Comparison of ENCODE assay signal across 13 cellular contexts in the genomic region with DNA sequence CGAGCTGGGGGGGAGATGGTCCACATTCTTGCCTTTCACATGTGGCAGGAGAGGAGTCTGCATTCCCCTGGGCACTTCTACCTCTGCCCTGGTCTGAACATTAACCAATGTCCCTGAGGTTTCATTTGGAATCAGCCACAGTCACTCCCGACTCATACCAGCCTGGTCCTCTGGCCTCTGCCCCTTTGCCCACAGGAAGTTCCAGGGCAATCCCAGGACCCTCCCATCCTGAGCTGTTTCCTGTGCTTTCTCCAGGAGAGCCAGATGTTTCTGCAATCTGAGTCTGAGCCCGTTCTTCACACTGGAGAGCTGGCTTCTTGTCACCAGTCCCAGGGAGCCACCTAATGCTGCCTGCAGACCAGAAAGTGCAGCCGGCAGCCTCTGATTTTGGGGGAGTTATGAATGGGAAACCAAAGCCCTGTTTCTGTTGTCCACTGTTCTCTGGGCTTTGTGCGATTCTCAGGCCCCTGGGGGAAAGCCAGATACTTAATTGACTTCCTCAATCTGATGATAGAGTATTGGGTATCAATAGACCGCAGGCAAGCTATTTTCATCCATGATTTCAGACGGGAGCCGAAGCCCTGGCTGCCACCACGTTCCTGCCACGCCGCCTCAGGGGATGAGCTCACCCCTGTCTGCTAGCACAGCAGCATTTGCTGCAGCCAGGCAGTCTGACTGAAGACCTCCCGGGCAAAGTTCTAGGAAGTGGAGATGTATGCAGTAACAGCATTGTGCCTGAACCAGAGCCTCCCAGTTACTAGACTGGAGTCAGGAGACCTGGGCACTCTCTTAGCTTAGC.
DNase-seq lines count a peak whose midpoint lies in the region; ATAC-seq, FAIRE-seq and TF ChIP-seq lines count a peak whose summit lies in the region.
"Had no signal": no experiment of that assay in that cellular context is flagged by ENCODE, and none has a peak within 500 bp of the region (broad histone marks: within the 10 kb centered on the region; RNA-seq: fewer than 3 reads in every experiment).

No MANE protein-coding gene starts in this region.

- no peak for TF ChIP-seq CTCF in IMR-90 (conservative IDR thresholded peaks at IDR 0.05; ENCODE audit: low read depth, low read length)
- TF ChIP-seq CTCF in brain microvascular endothelial cell (IDR thresholded peaks at IDR 0.05; ENCODE audit: low read depth, low read length, missing control alignments): no peak

- H3K4ac ChIP-seq in IMR-90 (ENCODE audit: low read depth, low read length): peak overlapping the region; percentile 35; the same call in 1 of the 2 replicates

- H2BK20ac ChIP-seq in IMR-90 (ENCODE audit: low read depth, low read length): no peak overlapping the region

- no peak for FAIRE-seq in GM12891 (lab: Jason Lieb, UNC)
- FAIRE-seq: kidney had no signal

- H3K56ac ChIP-seq in IMR-90 (ENCODE audit: extremely low read depth, insufficient read depth, low read length): no peak overlapping the region

- 64% methylated on average over 5 of the region's 12 CpGs; no CpG with 5 or more reads in 1 of the 2 experiments for WGBS in IMR-90 (ENCODE audit: extremely low coverage in 2 of 2, insufficient read length in 1 of 2), 2 experiments

- H4K8ac ChIP-seq in IMR-90 (ENCODE audit: low read depth in 2 of 2, low read length in 2 of 2): no peak overlapping the region

- ATAC-seq in IMR-90 (ENCODE audit: low read depth): no peak
- no peak for ATAC-seq in HG03139 (IDR thresholded peaks at IDR 0.05; ENCODE audit: unreplicated experiment)
- ATAC-seq in HG03378 (IDR thresholded peaks at IDR 0.05; ENCODE audit: unreplicated experiment): no peak

- H3K4me1 ChIP-seq in IMR-90 (ENCODE audit: control insufficient read depth, insufficient read depth, low read length): peaks cover 2% of the 10 kb centered on the region; the same call in 1 of the 2 replicates
- H3K4me1 ChIP-seq: adrenal gland, uterus had no signal

- H3K18ac ChIP-seq in IMR-90 (ENCODE audit: low read depth, low read length): no peak overlapping the region

- 0 out of 2 replicates have a peak overlapping the region, but pooled peaks have one; percentile 22 for H3K14ac ChIP-seq in IMR-90 (replicated peaks; ENCODE audit: low read depth, low read length)

- intact Hi-C loops in IMR-90 (cut with micrococcal nuclease): no loop called here

- no TSS peak for BruUV-seq in IMR-90 (replicated peaks; lab: Mats Ljungman, UMichigan)

- no peaks in the 10 kb centered on the region for H4K20me1 ChIP-seq in IMR-90 (ENCODE audit: insufficient read depth, low read length)

- no peak overlapping the region for H2AK5ac ChIP-seq in IMR-90 (ENCODE audit: low read depth, low read length)

- no peaks in the 10 kb centered on the region for H3K79me1 ChIP-seq in IMR-90 (ENCODE audit: low read depth in 1 of 2, low read length in 2 of 2)

- POLR2A ChIA-PET in IMR-90 (lab: Charles Lee; ENCODE audit: unreplicated experiment): no interaction called here

- no peak overlapping the region for H4K91ac ChIP-seq in IMR-90 (ENCODE audit: insufficient read depth, low read depth, low read length)

- peaks cover 36% of the 10 kb centered on the region for H3K27me3 ChIP-seq in IMR-90 (ENCODE audit: control insufficient read depth, insufficient read depth, low read length)
- no peaks in the 10 kb centered on the region for H3K27me3 ChIP-seq in brain microvascular endothelial cell (replicated peaks)
- H3K27me3 ChIP-seq: adrenal gland, uterus had no signal

- peak overlapping the region; percentile 55 for H2AK9ac ChIP-seq in IMR-90 (replicated peaks; ENCODE audit: low read depth, low read length, poor library complexity)

- no peak overlapping the region for H4K5ac ChIP-seq in IMR-90 (ENCODE audit: low read depth, low read length)

- no peak overlapping the region for H2BK15ac ChIP-seq in IMR-90 (ENCODE audit: low read depth, low read length)

- no peak for TF ChIP-seq RAD21 in IMR-90 (IDR thresholded peaks at IDR 0.05; ENCODE audit: low read length)

- H3K27ac ChIP-seq in IMR-90 (ENCODE audit: insufficient read depth, low read length) (no peak overlapping the region), brain microvascular endothelial cell (no peak overlapping the region)
- H3K27ac ChIP-seq: adrenal gland, uterus had no signal

- H3K4me3 ChIP-seq in IMR-90 (ENCODE audit: insufficient read depth, low read depth, low read length): no peak overlapping the region
- H3K4me3 ChIP-seq in brain microvascular endothelial cell (ENCODE audit: low read depth, low read length): no peak overlapping the region
- H3K4me3 ChIP-seq: adrenal gland, uterus had no signal

- H3K23ac ChIP-seq in IMR-90 (ENCODE audit: low read depth, low read length): no peak overlapping the region

- H2BK5ac ChIP-seq in IMR-90 (ENCODE audit: low read depth, low read length, poor library complexity, severe bottlenecking): no peak overlapping the region

- dilution Hi-C loops in IMR-90 (cut with HindIII; ENCODE audit: low sequenced_read_pairs, unreplicated experiment): no loop called here

- no peaks in the 10 kb centered on the region for H3K36me3 ChIP-seq in IMR-90 (ENCODE audit: control insufficient read depth, insufficient read depth, low read length)
- H3K36me3 ChIP-seq in brain microvascular endothelial cell (replicated peaks): no peaks in the 10 kb centered on the region
- H3K36me3 ChIP-seq: adrenal gland, uterus had no signal

- no peaks in the 10 kb centered on the region for H3K9me3 ChIP-seq in IMR-90 (ENCODE audit: control insufficient read depth, insufficient read depth, low read length)
- H3K9me3 ChIP-seq: adrenal gland, uterus had no signal

- no peak overlapping the region for H3K4me2 ChIP-seq in IMR-90 (ENCODE audit: low read depth, low read length)

- CTCF ChIA-PET in IMR-90 (lab: Yijun Ruan, JAX): no interaction called here

- DNase-seq in AG20443 (ENCODE audit: low spot score) (peak; percentile 68), IMR-90 (no peak), brain microvascular endothelial cell (peak; percentile 66), mesenteric fat pad (ENCODE audit: low spot score) (peak; percentile 87), COLO829 (ENCODE audit: low spot score) (no peak), GM12891 (ENCODE audit: insufficient read length, low spot score) (no peak)
- DNase-seq: kidney; stimulated activated CD4-positive, alpha-beta T cell treated with anti-CD3 and anti-CD28 coated beads, Interleukin-4, amount 100 ng/mL, for 4 hours; stimulated activated naive CD4-positive, alpha-beta T cell; uterus had no signal

- H2BK120ac ChIP-seq in IMR-90 (ENCODE audit: low read depth, low read length): no peak overlapping the region

- no peak for TF ChIP-seq POLR2A in IMR-90 (IDR thresholded peaks at IDR 0.05; ENCODE audit: low read depth, low read length)
- TF ChIP-seq POLR2A in GM12891 (IDR thresholded peaks at IDR 0.05; ENCODE audit: low read depth, low read length): no peak

- no peak overlapping the region for H3K9ac ChIP-seq in IMR-90 (ENCODE audit: low read depth, low read length)

- in situ Hi-C loops in IMR-90 (cut with MboI; ENCODE audit: low sequenced_read_pairs) (no loop called here), brain microvascular endothelial cell (cut with HindIII; ENCODE audit: low pct_ligation_motif_present, low sequenced_read_pairs) (no loop called here)

- no peaks in the 10 kb centered on the region for H3K9me1 ChIP-seq in IMR-90 (ENCODE audit: insufficient read depth, low read length)

- peak overlapping the region; percentile 79 for H2AFZ ChIP-seq in IMR-90 (replicated peaks; ENCODE audit: low read length, poor library complexity)

TF ChIP-seq in IMR-90, 13 proteins besides CTCF, POLR2A, EP300 and RAD21:
- TF ChIP-seq RCOR1 (IDR thresholded peaks at IDR 0.05; ENCODE audit: insufficient replicate concordance, low read length) (no peak), SMC3 (IDR thresholded peaks at IDR 0.05; ENCODE audit: low read depth, low read length) (no peak), BHLHE40 (IDR thresholded peaks at IDR 0.05; ENCODE audit: low read depth, low read length) (no peak), RFX5 (IDR thresholded peaks at IDR 0.05; ENCODE audit: low read depth, low read length) (no peak), MAFK (IDR thresholded peaks at IDR 0.05; ENCODE audit: low read depth, low read length) (no peak), CHD1 (IDR thresholded peaks at IDR 0.05; ENCODE audit: low read depth, low read length) (no peak)
- TF ChIP-seq, protein P1, sequence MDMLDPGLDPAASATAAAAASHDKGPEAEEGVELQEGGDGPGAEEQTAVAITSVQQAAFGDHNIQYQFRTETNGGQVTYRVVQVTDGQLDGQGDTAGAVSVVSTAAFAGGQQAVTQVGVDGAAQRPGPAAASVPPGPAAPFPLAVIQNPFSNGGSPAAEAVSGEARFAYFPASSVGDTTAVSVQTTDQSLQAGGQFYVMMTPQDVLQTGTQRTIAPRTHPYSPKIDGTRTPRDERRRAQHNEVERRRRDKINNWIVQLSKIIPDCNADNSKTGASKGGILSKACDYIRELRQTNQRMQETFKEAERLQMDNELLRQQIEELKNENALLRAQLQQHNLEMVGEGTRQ (IDR thresholded peaks at IDR 0.05; ENCODE audit: low read depth, low read length): no peak

TF ChIP-seq in GM12891, 5 proteins besides CTCF, POLR2A, EP300 and RAD21:
- no peak for TF ChIP-seq PAX5 (IDR thresholded peaks at IDR 0.05; ENCODE audit: insufficient read depth, low read length, severe bottlenecking)
- TF ChIP-seq POU2F2 (IDR thresholded peaks at IDR 0.05; ENCODE audit: low read depth, low read length): no peak

Comparison
In these comparisons a context has a peak if more than half of its experiments do, and no peak if none do; other contexts are left out.
1. DNase-seq: peak in AG20443 (single experiment), brain microvascular endothelial cell (single experiment) and mesenteric fat pad (single experiment); none in IMR-90 (single experiment), COLO829 (single experiment) and GM12891 (single experiment).